In genomic region chr11:133291672-133292265, GRCh38 we compare ENCODE assay signal across 23 cellular contexts.
"Had no signal": no experiment of that assay in that cellular context is flagged by ENCODE, and none has a peak within 500 bp of the region (broad histone marks: within the 10 kb centered on the region; RNA-seq: fewer than 3 reads in every experiment).

No MANE protein-coding gene starts in this region.

- H3K9me3 ChIP-seq: SJCRH30 had no signal

- H3K36me3 ChIP-seq: brain microvascular endothelial cell, SJCRH30 had no signal

- ATAC-seq: activated naive CD8-positive, alpha-beta T cell treated with anti-CD3 and anti-CD28 coated beads, Interleukin-2, amount 50 U/mL, for 24 hours; activated T-cell treated with anti-CD3 and anti-CD28 coated beads, Interleukin-2, amount 50 U/mL, for 4 hours; K562; Panc1 had no signal

- H3K4me1 ChIP-seq: SJCRH30 had no signal

- H3K27me3 ChIP-seq: brain microvascular endothelial cell, SJCRH30 had no signal

- DNase-seq: activated CD4-positive, alpha-beta memory T cell treated with anti-CD3 and anti-CD28 coated beads for 36 hours; activated CD4-positive, alpha-beta T cell treated with anti-CD3 and anti-CD28 coated beads for 4 hours; activated CD4-positive, alpha-beta T cell treated with anti-CD3 and anti-CD28 coated beads, Interleukin-2, amount 50 U/mL, for 1 hour; activated CD8-positive, alpha-beta memory T cell treated with anti-CD3 and anti-CD28 coated beads, Interleukin-2, amount 50 U/mL, for 4 hours; activated naive CD4-positive, alpha-beta T cell treated with anti-CD3 and anti-CD28 coated beads, Interleukin-2, amount 10 ng/mL, durations not matched to agents 7 days and 5 days; activated naive CD8-positive, alpha-beta T cell treated with anti-CD3 and anti-CD28 coated beads, Interleukin-2, amount 50 U/mL, for 24 hours; activated T-cell treated with anti-CD3 and anti-CD28 coated beads for 4 hours; activated T-cell treated with anti-CD3 and anti-CD28 coated beads, Interleukin-2, amount 50 U/mL, for 4 hours; aorta; brain microvascular endothelial cell; IMR-90; NCI-H1105 treated with DMSO at 0.1 percent for 48 hours; NCI-H1436; NCI-H1694; NCI-H2029; NCI-H345; NCI-H524 treated with DMSO at 0.1 percent for 48 hours; SHP77; SJCRH30; T1000 had no signal

- FAIRE-seq: K562 had no signal

- H3K27ac ChIP-seq: brain microvascular endothelial cell, SJCRH30, SK-N-MC had no signal

- H3K4me3 ChIP-seq: K562, SJCRH30, SK-N-MC had no signal
